8 cellular contexts compared by ENCODE assay signal in genomic region chr6:156808287-156808686, GRCh38. TPM values are rescaled to one million over a fixed set of nuclear protein-coding genes. Genes with fewer than 3 reads are reported as not detected.
DNase-seq lines count a peak whose midpoint lies in the region; ATAC-seq, FAIRE-seq and TF ChIP-seq lines count a peak whose summit lies in the region.
"Had no signal": no experiment of that assay in that cellular context is flagged by ENCODE, and none has a peak within 500 bp of the region (broad histone marks: within the 10 kb centered on the region; RNA-seq: fewer than 3 reads in every experiment).

No MANE protein-coding gene starts in this region.

- H3K79me1 ChIP-seq in H9 (ENCODE audit: insufficient read depth, low read depth, low read length, poor library complexity, severe bottlenecking) = peaks cover 15% of the 10 kb centered on the region

- CTCF ChIA-PET in endothelial cell of umbilical vein (lab: Charles Lee) = interaction anchor here (1.5 kb wide), 1 partner anchor 44 kb away, joined by 3 read pairs; no protein-coding TSS in a partner anchor

- no peak overlapping the region for H3K56ac ChIP-seq in H9 (ENCODE audit: insufficient read length, low read depth, low read length)

- H3K14ac ChIP-seq in H9 (ENCODE audit: insufficient read depth, low read length) = no peak overlapping the region

- H3K4me3 Mint-ChIP-seq in H9 = no peak overlapping the region

- H4K20me1 ChIP-seq in endothelial cell of umbilical vein (replicated peaks; ENCODE audit: control insufficient read depth, extremely low read depth, insufficient read depth, low read length) (peaks cover 11% of the 10 kb centered on the region), H9 (ENCODE audit: control insufficient read depth, insufficient read depth, insufficient read length) (no peaks in the 10 kb centered on the region)

- peaks cover 0 to 1% of the 10 kb centered on the region in 2 experiments; a peak in 3 of 5 replicates for H3K9me3 Mint-ChIP-seq in H9

- no peak for FAIRE-seq in endothelial cell of umbilical vein (lab: Jason Lieb, UNC)

- H3K79me2 ChIP-seq in endothelial cell of umbilical vein (ENCODE audit: control insufficient read depth, insufficient read depth, low read length) = peaks cover 96% of the 10 kb centered on the region
- peaks cover 46% of the 10 kb centered on the region for H3K79me2 ChIP-seq in H9 (ENCODE audit: insufficient read depth, low read length)

- H3K27ac ChIP-seq in endothelial cell of umbilical vein (ENCODE audit: insufficient read depth, low read depth, low read length) (no peak overlapping the region), H9 (ENCODE audit: insufficient read length, low read depth, low read length) (no peak overlapping the region)

- no peak for TF ChIP-seq CTCF in endothelial cell of umbilical vein (IDR thresholded peaks at IDR 0.05; ENCODE audit: extremely low read depth in 1 of 2, insufficient read depth in 1 of 2, low read depth in 1 of 2, low read length in 2 of 2)
- TF ChIP-seq CTCF in H9 (conservative IDR thresholded peaks at IDR 0.05) = no peak
- no peak for TF ChIP-seq CTCF in lower leg skin (IDR thresholded peaks at IDR 0.05)

- POLR2A ChIA-PET in endothelial cell of umbilical vein (lab: Charles Lee) = no interaction called here

- H2BK12ac ChIP-seq in H9 (ENCODE audit: insufficient read length, low read depth, low read length) = no peak overlapping the region

- no peak overlapping the region for H3K23ac ChIP-seq in H9 (ENCODE audit: insufficient read length, low read depth, low read length)

- intact Hi-C loops in endothelial cell of umbilical vein (cut with micrococcal nuclease) = no loop called here
- intact Hi-C loops in lower leg skin (cut with DNase I; ENCODE audit: low total_unique reads) = no loop called here

- H4K91ac ChIP-seq in H9 (ENCODE audit: insufficient read length, low read depth, low read length) = no peak overlapping the region

- no peaks in the 10 kb centered on the region; the same call in 1 of the 2 replicates for H3K27me3 Mint-ChIP-seq in H9 (ENCODE audit: low read depth)

- TF ChIP-seq POLR2A in endothelial cell of umbilical vein (IDR thresholded peaks at IDR 0.05; ENCODE audit: low read depth, low read length) (no peak), lower leg skin (IDR thresholded peaks at IDR 0.05) (no peak)

- H2BK120ac ChIP-seq in H9 (ENCODE audit: low read depth, low read length, poor library complexity, severe bottlenecking) = no peak overlapping the region

- no peak overlapping the region for H2BK5ac ChIP-seq in H9 (ENCODE audit: insufficient read length, low read length)

- no CpG with 5 or more reads among the region's 2 CpGs for WGBS in H9 (ENCODE audit: extremely low coverage, insufficient read length, low lambda C conversion rate)
- 29 to 30% methylated on average over 2 of the region's 2 CpGs for WGBS in lower leg skin, 2 donors

- H3K4me2 ChIP-seq in endothelial cell of umbilical vein (ENCODE audit: insufficient read depth, low read length) (no peak overlapping the region), H9 (ENCODE audit: insufficient read depth, insufficient read length, low read length) (no peak overlapping the region)

- no peak overlapping the region for H3T11ph ChIP-seq in H9 (ENCODE audit: low read length)

- no peak overlapping the region for H2BK20ac ChIP-seq in H9 (ENCODE audit: low read depth, low read length, poor library complexity, severe bottlenecking)

- no TSS peak for BruUV-seq in endothelial cell of umbilical vein (replicated peaks; lab: Mats Ljungman, UMichigan)

- dilution Hi-C loops in endothelial cell of umbilical vein (cut with MboI; ENCODE audit: extremely low pct_ligation_motif_present, low sequenced_read_pairs) = no loop called here

- H3K4me1 Mint-ChIP-seq in H9 = peaks cover 45 to 56% of the 10 kb centered on the region in 2 experiments

- no peak overlapping the region for H2AK5ac ChIP-seq in H9 (ENCODE audit: insufficient read length, low read length)

- no peaks in the 10 kb centered on the region for H3K9me1 ChIP-seq in endothelial cell of umbilical vein (replicated peaks; ENCODE audit: control insufficient read depth, extremely low read depth, insufficient read depth, low read length)

- no peaks in the 10 kb centered on the region for H3K36me3 ChIP-seq in endothelial cell of umbilical vein (ENCODE audit: control insufficient read depth in 2 of 2, extremely low read depth in 1 of 2, insufficient read depth in 2 of 2, low read length in 2 of 2)

- no peaks in the 10 kb centered on the region for H3K23me2 ChIP-seq in H9 (ENCODE audit: insufficient read length, low read depth, low read length, poor library complexity, severe bottlenecking)

- H3K9me3 ChIP-seq in endothelial cell of umbilical vein (replicated peaks; ENCODE audit: control insufficient read depth, insufficient read depth, low read length) (no peaks in the 10 kb centered on the region), H9 (ENCODE audit: control insufficient read depth, low read depth, low read length) (no peaks in the 10 kb centered on the region)

- H3K4ac ChIP-seq in H9 (ENCODE audit: low read depth, low read length) = no peak overlapping the region

- no peak overlapping the region for H4K5ac ChIP-seq in H9 (ENCODE audit: insufficient read length, low read depth, low read length)

- H3K4me1 ChIP-seq in endothelial cell of umbilical vein (ENCODE audit: control insufficient read depth, extremely low read depth, insufficient read depth, low read length) = no peaks in the 10 kb centered on the region
- peaks cover 3% of the 10 kb centered on the region; the same call in 1 of the 2 replicates for H3K4me1 ChIP-seq in H9 (ENCODE audit: insufficient read depth, low read length)

- H2AFZ ChIP-seq in endothelial cell of umbilical vein (ENCODE audit: low read depth, low read length) (no peak overlapping the region), H9 (ENCODE audit: low read length) (no peak overlapping the region)

- DNase-seq in NCI-H2029 (lab: John Stamatoyannopoulos, UW) (peak; percentile 64), endothelial cell of umbilical vein (ENCODE audit: low read depth, low spot score) (peak; percentile 37), renal cortical epithelial cell (ENCODE audit: low read depth) (peak; percentile 46), H9 (no peak), lower leg skin (ENCODE audit: low spot score in 2 of 2) (no peak)
- DNase-seq: T-helper 1 cell had no signal

- no peak overlapping the region for H3K27ac Mint-ChIP-seq in H9

- H3K9ac ChIP-seq in endothelial cell of umbilical vein (replicated peaks; ENCODE audit: extremely low read depth, insufficient read depth, low read length) (no peak overlapping the region), H9 (ENCODE audit: extremely low read depth, insufficient read length, low read length) (no peak overlapping the region)

- H2BK15ac ChIP-seq in H9 (ENCODE audit: low read depth, low read length) = no peak overlapping the region

- peak; percentile 39 for ATAC-seq in GM21390 (IDR thresholded peaks at IDR 0.05; ENCODE audit: unreplicated experiment)
- no peak for ATAC-seq in HG02840 (IDR thresholded peaks at IDR 0.05; ENCODE audit: low FRiP score, unreplicated experiment)

- no peak overlapping the region for H3K18ac ChIP-seq in H9 (ENCODE audit: insufficient read length, low read depth, low read length)

- no peak overlapping the region for H4K8ac ChIP-seq in H9 (replicated peaks; ENCODE audit: insufficient read length, low read depth, low read length)

- no peak overlapping the region for H3K4me3 ChIP-seq in endothelial cell of umbilical vein (replicated peaks in 1 of 3; ENCODE audit: insufficient read depth in 1 of 3, low read depth in 1 of 3, low read length in 3 of 3)
- H3K4me3 ChIP-seq in lower leg skin (ENCODE audit: low read depth, poor library complexity, severe bottlenecking) = no peak overlapping the region

- H3K27me3 ChIP-seq in endothelial cell of umbilical vein (ENCODE audit: control insufficient read depth in 2 of 2, insufficient read depth in 2 of 2, low read length in 2 of 2) (no peaks in the 10 kb centered on the region), H9 (ENCODE audit: insufficient read depth, low read length) (no peaks in the 10 kb centered on the region)

- H3K36me3 Mint-ChIP-seq in H9 (ENCODE audit: insufficient read depth in 1 of 3, low read depth in 3 of 3) = peaks cover 0 to 5% (median 3%) of the 10 kb centered on the region in 3 experiments; a peak in 5 of 7 replicates

TF ChIP-seq in endothelial cell of umbilical vein, 7 proteins besides CTCF, POLR2A, EP300 and RAD21:
- no peak for TF ChIP-seq FOS (IDR thresholded peaks at IDR 0.05; ENCODE audit: borderline replicate concordance, insufficient read depth, low read length)
- no peak for TF ChIP-seq MYC (IDR thresholded peaks at IDR 0.05; ENCODE audit: low read depth, low read length)
- TF ChIP-seq MAX (IDR thresholded peaks at IDR 0.05; ENCODE audit: insufficient read depth, insufficient read length) = no peak
- no peak for TF ChIP-seq POLR2AphosphoS5 (IDR thresholded peaks at IDR 0.05; ENCODE audit: insufficient read depth, low read depth, low read length)
- TF ChIP-seq GATA2 (IDR thresholded peaks at IDR 0.05; ENCODE audit: insufficient read depth, insufficient read length, low read depth, low read length) = no peak
- no peak for TF ChIP-seq JUN (IDR thresholded peaks at IDR 0.05; ENCODE audit: borderline replicate concordance, insufficient read depth, insufficient read length, low read depth)
- TF ChIP-seq EZH2 (IDR thresholded peaks at IDR 0.05; ENCODE audit: borderline replicate concordance, low read depth, low read length, severe bottlenecking) = no peak

RNA-seq across cellular contexts. Expression of gene ARID1B, which starts 31.1 kb away (rescaled TPM):
- total RNA-seq in endothelial cell of umbilical vein (81.3 and 89.5 TPM in 2 replicates), renal cortical epithelial cell (16.7 and 75.8 TPM in 2 replicates), H9 (2021) (86.2 and 88.2 TPM in 2 replicates), lower leg skin (100 to 1,000 TPM in 3 of 4 donors, 10 to 100 TPM in 1; 87.3 to 132 (median 102) TPM)
- 19.9 and 21.8 TPM in 2 replicates for polyA plus RNA-seq in endothelial cell of umbilical vein
- polyA plus RNA-seq in endothelial cell of umbilical vein (2011; cell fraction: cytosol; rRNA removed) = 23.4 and 24.0 TPM in 2 replicates
- polyA plus RNA-seq in endothelial cell of umbilical vein (2011; cell fraction: nucleus; rRNA removed) = 77.1 and 78.2 TPM in 2 replicates
- 25.7 and 28.8 TPM in 2 replicates for polyA plus RNA-seq in endothelial cell of umbilical vein (2012)
- 154 and 179 TPM in 2 replicates for polyA minus RNA-seq in endothelial cell of umbilical vein
- polyA minus RNA-seq in endothelial cell of umbilical vein (2011; cell fraction: cytosol; rRNA and poly(A)+ RNA removed) = 26.9 TPM
- 366 and 441 TPM in 2 replicates for polyA minus RNA-seq in endothelial cell of umbilical vein (2011; cell fraction: nucleus; rRNA and poly(A)+ RNA removed)

Comparison
In these comparisons a context has a peak if more than half of its experiments do, and no peak if none do; other contexts are left out.
1. DNase-seq: peak in NCI-H2029 (single experiment), endothelial cell of umbilical vein (single experiment) and renal cortical epithelial cell (single experiment); none in H9 (single experiment) and lower leg skin (0 of 2).